8 cellular contexts compared by ENCODE assay signal in genomic region chr6:692858-693736, GRCh38. TPM values are rescaled to one million over a fixed set of nuclear protein-coding genes. Genes with fewer than 3 reads are reported as not detected.
DNase-seq lines count a peak whose midpoint lies in the region; ATAC-seq and TF ChIP-seq lines count a peak whose summit lies in the region.

Gene EXOC2 (minus strand): TSS chr6:693139. CDS start chr6:637818, 55,321 bp downstream.

- H3K4me1 ChIP-seq in ectodermal cell (ENCODE audit: control insufficient read depth, insufficient read depth, low read length) (no peaks in the 10 kb centered on the region), lower lobe of right lung (peaks cover 21% of the 10 kb centered on the region)

- H3K27me3 ChIP-seq in ectodermal cell (ENCODE audit: control insufficient read depth, insufficient read depth, low read length, poor library complexity, severe bottlenecking) (no peaks in the 10 kb centered on the region), lower lobe of right lung (ENCODE audit: low read depth) (no peaks in the 10 kb centered on the region)

- no peak for TF ChIP-seq CTCF in activated CD8-positive, alpha-beta T cell treated with anti-CD3 and anti-CD28 coated beads for 36 hours (IDR thresholded peaks at IDR 0.05)
- no peak for TF ChIP-seq CTCF in lower lobe of right lung (IDR thresholded peaks at IDR 0.05)

- no peaks in the 10 kb centered on the region for H3K27me3 Mint-ChIP-seq in activated CD8-positive, alpha-beta T cell treated with anti-CD3 and anti-CD28 coated beads for 36 hours

- H3K36me3 ChIP-seq in ectodermal cell (ENCODE audit: control insufficient read depth, insufficient read depth, low read length) (no peaks in the 10 kb centered on the region), lower lobe of right lung (peaks cover 8% of the 10 kb centered on the region)

- H3K4me1 Mint-ChIP-seq in activated CD8-positive, alpha-beta T cell treated with anti-CD3 and anti-CD28 coated beads for 36 hours (ENCODE audit: low read depth) = peaks cover 29% of the 10 kb centered on the region

- H3K9me3 ChIP-seq in ectodermal cell (ENCODE audit: control insufficient read depth, low read length) = no peaks in the 10 kb centered on the region
- no peaks in the 10 kb centered on the region for H3K9me3 ChIP-seq in lower lobe of right lung

- TF ChIP-seq POLR2A in GM19193 (IDR thresholded peaks at IDR 0.05; ENCODE audit: extremely low read depth, insufficient read depth, insufficient read length) = peak; percentile 81

- intact Hi-C loops in activated CD8-positive, alpha-beta T cell treated with anti-CD3 and anti-CD28 coated beads for 36 hours (cut with micrococcal nuclease) = no loop called here
- intact Hi-C loops in lower lobe of right lung (cut with DNase I) = no loop called here

- POLR2A ChIA-PET in activated CD8-positive, alpha-beta T cell treated with anti-CD3 and anti-CD28 coated beads for 36 hours (lab: Charles Lee) = interaction anchor here (0.6 to 2.4 kb wide), 7 partner anchors 9 to 23 kb away, joined by 3 to 9 read pairs (median 4); no protein-coding TSS in a partner anchor

- H3K4me3 Mint-ChIP-seq in activated CD8-positive, alpha-beta T cell treated with anti-CD3 and anti-CD28 coated beads for 36 hours = peak within 1 kb of the TSS; percentile 85

- H3K9me3 Mint-ChIP-seq in activated CD8-positive, alpha-beta T cell treated with anti-CD3 and anti-CD28 coated beads for 36 hours = no peaks in the 10 kb centered on the region

- ATAC-seq in HG03378 (IDR thresholded peaks at IDR 0.05; ENCODE audit: unreplicated experiment) (peak; percentile 79), lower lobe of right lung (peak; percentile 97 to 99)
- ATAC-seq in activated CD8-positive, alpha-beta T cell treated with anti-CD3 and anti-CD28 coated beads for 36 hours = peak; percentile 86

- H3K27ac Mint-ChIP-seq in activated CD8-positive, alpha-beta T cell treated with anti-CD3 and anti-CD28 coated beads for 36 hours = peak within 1 kb of the TSS; percentile 89

- DNase-seq in C1 segment of cervical spinal cord (lab: John Stamatoyannopoulos, UW) = peak; percentile 22 to 85 (median 72)
- peak; percentile 81 for DNase-seq in NCI-H774 (lab: John Stamatoyannopoulos, UW)
- DNase-seq in activated CD8-positive, alpha-beta T cell treated with anti-CD3 and anti-CD28 coated beads for 36 hours = peak; percentile 90
- DNase-seq in lower lobe of right lung = peak; percentile 93
- peak; percentile 57 to 75 (median 59) for DNase-seq in stimulated activated CD4-positive, alpha-beta T cell treated with anti-CD3 and anti-CD28 coated beads, TNF-alpha, amount 100 ng/mL, for 1 hour (ENCODE audit: low read depth in 3 of 3, low spot score in 1 of 3)

- 2 to 3% methylated on average over 64 of the region's 64 CpGs for WGBS in ectodermal cell, 2 experiments

- H3K4me3 ChIP-seq in ectodermal cell (ENCODE audit: insufficient read depth, low read depth, low read length) (peak within 1 kb of the TSS; percentile 65), lower lobe of right lung (peak within 1 kb of the TSS; percentile 84)

- no peak within 1 kb of the TSS for H3K27ac ChIP-seq in ectodermal cell (ENCODE audit: insufficient read depth, low read depth, low read length, poor library complexity, severe bottlenecking)
- peak within 1 kb of the TSS; percentile 89 for H3K27ac ChIP-seq in lower lobe of right lung

- H3K36me3 Mint-ChIP-seq in activated CD8-positive, alpha-beta T cell treated with anti-CD3 and anti-CD28 coated beads for 36 hours (ENCODE audit: low read depth) = peaks cover 6% of the 10 kb centered on the region

- CTCF ChIA-PET in activated CD8-positive, alpha-beta T cell treated with anti-CD3 and anti-CD28 coated beads for 36 hours (lab: Charles Lee) = interaction anchor here (1.0 to 1.4 kb wide), 5 partner anchors 9 to 100 kb away, joined by 3 to 6 read pairs (median 4); no protein-coding TSS in a partner anchor

RNA-seq across cellular contexts. Expression of gene EXOC2, which starts in this region (rescaled TPM):
- total RNA-seq in activated CD8-positive, alpha-beta T cell treated with anti-CD3 and anti-CD28 coated beads for 36 hours = 10 to 100 TPM; 29.9 to 30.2 TPM
- 34.9 TPM for polyA plus RNA-seq in ectodermal cell (2013, experiment 1 of 4)
- polyA plus RNA-seq in ectodermal cell (2013, experiment 2 of 4) = 36.9 TPM
- polyA plus RNA-seq in ectodermal cell (2013, experiment 3 of 4) = 26.4 TPM
- 26.1 TPM for polyA plus RNA-seq in ectodermal cell (2013, experiment 4 of 4)
- 28.5 TPM for total RNA-seq in lower lobe of right lung
